11 cellular contexts compared by ENCODE assay signal in genomic region chr6:106513813-106514212, GRCh38.
DNase-seq lines count a peak whose midpoint lies in the region; ATAC-seq and TF ChIP-seq lines count a peak whose summit lies in the region.
"Had no signal": no experiment of that assay in that cellular context is flagged by ENCODE, and none has a peak within 500 bp of the region (broad histone marks: within the 10 kb centered on the region; RNA-seq: fewer than 3 reads in every experiment).

No MANE protein-coding gene starts in this region.

- no peak overlapping the region for H2AFZ ChIP-seq in fibroblast of lung (ENCODE audit: low read length)

- H3K4me1 ChIP-seq in RWPE2 (ENCODE audit: insufficient read depth, poor library complexity, severe bottlenecking) (peaks cover 38% of the 10 kb centered on the region), fibroblast of lung (ENCODE audit: control insufficient read depth, extremely low read depth, insufficient read depth, low read length) (peaks cover 12% of the 10 kb centered on the region)

- DNase-seq in activated CD4-positive, alpha-beta T cell treated with anti-CD3 and anti-CD28 coated beads, Interleukin-2, amount 10 ng/mL, durations not matched to agents 24 days and 14 days: peak; percentile 63
- no peak for DNase-seq in activated CD4-positive, alpha-beta T cell treated with anti-CD3 and anti-CD28 coated beads, Interleukin-2, amount 50 U/mL, for 4 hours
- DNase-seq in RWPE2 (ENCODE audit: low spot score) (no peak), fibroblast of lung (ENCODE audit: low read depth in 2 of 2) (peak in 1 of 2 donors; percentile 42), NCI-H748 treated with DMSO at 0.1 percent for 48 hours (lab: John Stamatoyannopoulos, UW) (no peak)
- DNase-seq in stimulated activated naive CD8-positive, alpha-beta T cell treated with anti-CD3 and anti-CD28 coated beads, Interleukin-15, amount 100 ng/mL, for 72 hours: no peak
- DNase-seq: cerebellar nuclear complex had no signal

- H3K27me3 ChIP-seq in RWPE2 (ENCODE audit: insufficient read depth, poor library complexity, severe bottlenecking) (no peaks in the 10 kb centered on the region), fibroblast of lung (ENCODE audit: control insufficient read depth, insufficient read depth, low read length) (peaks cover 8% of the 10 kb centered on the region)

- H3K36me3 ChIP-seq in RWPE2 (ENCODE audit: low read depth) (peaks cover 34% of the 10 kb centered on the region), fibroblast of lung (ENCODE audit: control insufficient read depth, insufficient read depth, low read length) (no peaks in the 10 kb centered on the region)
- H3K36me3 ChIP-seq: BLaER1, right atrium auricular region had no signal

- intact Hi-C loops in activated CD4-positive, alpha-beta T cell treated with anti-CD3 and anti-CD28 coated beads, Interleukin-2, amount 10 ng/mL, durations not matched to agents 24 days and 14 days (cut with micrococcal nuclease): loop anchor here (1.0 to 10.0 kb wide), 6 partner anchors 7 to 1109 kb away; partner anchors contain the start of genes PREP, QRSL1 and RTN4IP1

- no peaks in the 10 kb centered on the region for H3K9me3 ChIP-seq in RWPE2 (ENCODE audit: severe bottlenecking)
- no peaks in the 10 kb centered on the region for H3K9me3 ChIP-seq in fibroblast of lung (ENCODE audit: control insufficient read depth, insufficient read depth, low read depth, low read length)
- H3K9me3 ChIP-seq: right atrium auricular region had no signal

- H4K20me1 ChIP-seq in fibroblast of lung (ENCODE audit: control insufficient read depth, extremely low read depth, insufficient read depth, low read length): no peaks in the 10 kb centered on the region

- TF ChIP-seq CTCF in RWPE2 (IDR thresholded peaks at IDR 0.05; ENCODE audit: poor library complexity, severe bottlenecking) (no peak), fibroblast of lung (conservative IDR thresholded peaks at IDR 0.05 in 1 of 2, IDR thresholded peaks at IDR 0.05 in 1 of 2; ENCODE audit: low read depth in 1 of 2, low read length in 2 of 2) (no peak)

- peaks cover 57% of the 10 kb centered on the region for H3K4me1 Mint-ChIP-seq in activated CD4-positive, alpha-beta T cell treated with anti-CD3 and anti-CD28 coated beads, Interleukin-2, amount 10 ng/mL, durations not matched to agents 24 days and 14 days
- H3K4me1 Mint-ChIP-seq in stimulated activated naive CD8-positive, alpha-beta T cell treated with anti-CD3 and anti-CD28 coated beads, Interleukin-15, amount 100 ng/mL, for 72 hours: peaks cover 72% of the 10 kb centered on the region

- no peaks in the 10 kb centered on the region for H3K9me3 Mint-ChIP-seq in activated CD4-positive, alpha-beta T cell treated with anti-CD3 and anti-CD28 coated beads, Interleukin-2, amount 10 ng/mL, durations not matched to agents 24 days and 14 days
- no peaks in the 10 kb centered on the region for H3K9me3 Mint-ChIP-seq in stimulated activated naive CD8-positive, alpha-beta T cell treated with anti-CD3 and anti-CD28 coated beads, Interleukin-15, amount 100 ng/mL, for 72 hours

- H3K27ac ChIP-seq in RWPE2 (ENCODE audit: poor library complexity, severe bottlenecking): peak overlapping the region; percentile 84
- H3K27ac ChIP-seq in fibroblast of lung (ENCODE audit: insufficient read depth, low read length): no peak overlapping the region
- H3K27ac ChIP-seq: BLaER1 had no signal

- H3K4me3 Mint-ChIP-seq in activated CD4-positive, alpha-beta T cell treated with anti-CD3 and anti-CD28 coated beads, Interleukin-2, amount 10 ng/mL, durations not matched to agents 24 days and 14 days: peak overlapping the region; percentile 82
- H3K4me3 Mint-ChIP-seq in stimulated activated naive CD8-positive, alpha-beta T cell treated with anti-CD3 and anti-CD28 coated beads, Interleukin-15, amount 100 ng/mL, for 72 hours: peak overlapping the region; percentile 93 to 96

- ATAC-seq in RWPE2 (ENCODE audit: low read depth) (no peak), GM19351 (IDR thresholded peaks at IDR 0.05; ENCODE audit: unreplicated experiment) (no peak), GM21723 (IDR thresholded peaks at IDR 0.05; ENCODE audit: unreplicated experiment) (no peak)
- ATAC-seq in stimulated activated naive CD8-positive, alpha-beta T cell treated with anti-CD3 and anti-CD28 coated beads, Interleukin-15, amount 100 ng/mL, for 72 hours: no peak

- peak overlapping the region; percentile 96 for H3K27ac Mint-ChIP-seq in activated CD4-positive, alpha-beta T cell treated with anti-CD3 and anti-CD28 coated beads, Interleukin-2, amount 10 ng/mL, durations not matched to agents 24 days and 14 days
- H3K27ac Mint-ChIP-seq in stimulated activated naive CD8-positive, alpha-beta T cell treated with anti-CD3 and anti-CD28 coated beads, Interleukin-15, amount 100 ng/mL, for 72 hours: peak overlapping the region in 1 of 2 donors; percentile 44

- H3K4me3 ChIP-seq in RWPE2 (ENCODE audit: severe bottlenecking) (peak overlapping the region; percentile 76), fibroblast of lung (replicated peaks in 1 of 4; ENCODE audit: control extremely low read depth in 1 of 4, insufficient read depth in 1 of 4, low read depth in 3 of 4, low read length in 4 of 4) (peak overlapping the region; percentile 6 to 80 (median 72))
- H3K4me3 ChIP-seq: BLaER1 had no signal

- no peaks in the 10 kb centered on the region for H3K79me2 ChIP-seq in fibroblast of lung (ENCODE audit: control insufficient read depth, insufficient read depth, low read length)

- no peak overlapping the region for H3K9ac ChIP-seq in fibroblast of lung (ENCODE audit: insufficient read depth, low read length)
- H3K9ac ChIP-seq: BLaER1 had no signal

- peak overlapping the region; percentile 49 for H3K4me2 ChIP-seq in fibroblast of lung (ENCODE audit: extremely low read depth, insufficient read depth, low read length)

- H3K36me3 Mint-ChIP-seq in activated CD4-positive, alpha-beta T cell treated with anti-CD3 and anti-CD28 coated beads, Interleukin-2, amount 10 ng/mL, durations not matched to agents 24 days and 14 days (ENCODE audit: low read depth): peaks cover 3% of the 10 kb centered on the region

- peaks cover 9% of the 10 kb centered on the region for H3K27me3 Mint-ChIP-seq in activated CD4-positive, alpha-beta T cell treated with anti-CD3 and anti-CD28 coated beads, Interleukin-2, amount 10 ng/mL, durations not matched to agents 24 days and 14 days
- no peaks in the 10 kb centered on the region for H3K27me3 Mint-ChIP-seq in stimulated activated naive CD8-positive, alpha-beta T cell treated with anti-CD3 and anti-CD28 coated beads, Interleukin-15, amount 100 ng/mL, for 72 hours
